ENCODE assay signal across 8 cellular contexts in genomic region chr7:151059362-151060112, GRCh38. TPM values are rescaled to one million over a fixed set of nuclear protein-coding genes. Genes with fewer than 3 reads are reported as not detected.
DNase-seq lines count a peak whose midpoint lies in the region; ATAC-seq, FAIRE-seq and TF ChIP-seq lines count a peak whose summit lies in the region.

A gene with protein sequence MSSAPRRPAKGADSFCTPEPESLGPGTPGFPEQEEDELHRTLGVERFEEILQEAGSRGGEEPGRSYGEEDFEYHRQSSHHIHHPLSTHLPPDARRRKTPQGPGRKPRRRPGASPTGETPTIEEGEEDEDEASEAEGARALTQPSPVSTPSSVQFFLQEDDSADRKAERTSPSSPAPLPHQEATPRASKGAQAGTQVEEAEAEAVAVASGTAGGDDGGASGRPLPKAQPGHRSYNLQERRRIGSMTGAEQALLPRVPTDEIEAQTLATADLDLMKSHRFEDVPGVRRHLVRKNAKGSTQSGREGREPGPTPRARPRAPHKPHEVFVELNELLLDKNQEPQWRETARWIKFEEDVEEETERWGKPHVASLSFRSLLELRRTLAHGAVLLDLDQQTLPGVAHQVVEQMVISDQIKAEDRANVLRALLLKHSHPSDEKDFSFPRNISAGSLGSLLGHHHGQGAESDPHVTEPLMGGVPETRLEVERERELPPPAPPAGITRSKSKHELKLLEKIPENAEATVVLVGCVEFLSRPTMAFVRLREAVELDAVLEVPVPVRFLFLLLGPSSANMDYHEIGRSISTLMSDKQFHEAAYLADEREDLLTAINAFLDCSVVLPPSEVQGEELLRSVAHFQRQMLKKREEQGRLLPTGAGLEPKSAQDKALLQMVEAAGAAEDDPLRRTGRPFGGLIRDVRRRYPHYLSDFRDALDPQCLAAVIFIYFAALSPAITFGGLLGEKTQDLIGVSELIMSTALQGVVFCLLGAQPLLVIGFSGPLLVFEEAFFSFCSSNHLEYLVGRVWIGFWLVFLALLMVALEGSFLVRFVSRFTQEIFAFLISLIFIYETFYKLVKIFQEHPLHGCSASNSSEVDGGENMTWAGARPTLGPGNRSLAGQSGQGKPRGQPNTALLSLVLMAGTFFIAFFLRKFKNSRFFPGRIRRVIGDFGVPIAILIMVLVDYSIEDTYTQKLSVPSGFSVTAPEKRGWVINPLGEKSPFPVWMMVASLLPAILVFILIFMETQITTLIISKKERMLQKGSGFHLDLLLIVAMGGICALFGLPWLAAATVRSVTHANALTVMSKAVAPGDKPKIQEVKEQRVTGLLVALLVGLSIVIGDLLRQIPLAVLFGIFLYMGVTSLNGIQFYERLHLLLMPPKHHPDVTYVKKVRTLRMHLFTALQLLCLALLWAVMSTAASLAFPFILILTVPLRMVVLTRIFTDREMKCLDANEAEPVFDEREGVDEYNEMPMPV (plus strand): TSS chr7:151059589. CDS start chr7:151061988, 2,399 bp downstream.

- peak within 1 kb of the TSS; percentile 69 to 92 (median 90) for H3K4me3 ChIP-seq in HepG2 (replicated peaks in 1 of 3; ENCODE audit: insufficient read depth in 1 of 3, low read depth in 2 of 3, low read length in 3 of 3)

- DNase-seq in NCI-H2107 (lab: John Stamatoyannopoulos, UW) (peak; percentile 28), NCI-H2107 treated with DMSO at 0.1 percent for 48 hours (lab: John Stamatoyannopoulos, UW; ENCODE audit: unreplicated experiment) (no peak), NCI-H345 (lab: John Stamatoyannopoulos, UW) (peak; percentile 86), dermis blood vessel endothelial cell (peak; percentile 84), HepG2 (ENCODE audit: low spot score) (peak; percentile 50)
- DNase-seq in activated CD4-positive, alpha-beta T cell treated with anti-CD3 and anti-CD28 coated beads, Interleukin-2, amount 50 U/mL, for 24 hours (ENCODE audit: low read depth in 1 of 2, low spot score in 1 of 2), result peak; percentile 44 to 47
- DNase-seq in stimulated activated CD4-positive, alpha-beta T cell treated with anti-CD3 and anti-CD28 coated beads, Interleukin-4, amount 100 ng/mL, for 4 hours, result peak; percentile 62 to 71

- H2AFZ ChIP-seq in HepG2 (ENCODE audit: low read length), result no peak within 1 kb of the TSS

- H3K79me2 ChIP-seq in HepG2 (ENCODE audit: insufficient read depth, low read length), result peaks cover 16% of the 10 kb centered on the region

- in situ Hi-C loops in HepG2 (cut with HindIII; ENCODE audit: extremely low pct_ligation_motif_present, low pct_unique_long_range_greater_than_20kb), result no loop called here

- POLR2A ChIA-PET in HepG2 (lab: Yijun Ruan, JAX), result interaction anchor here (1.2 to 2.0 kb wide), 5 partner anchors 17 to 26 kb away, joined by 3 to 8 read pairs (median 6); partner anchors contain the start of genes AGAP3, FASTK and TMUB1

- TF ChIP-seq POLR2A in HepG2 (IDR thresholded peaks at IDR 0.05; ENCODE audit: insufficient read depth in 1 of 2, low read depth in 2 of 2, low read length in 2 of 2), result no peak

- intact Hi-C loops in HepG2 (cut with micrococcal nuclease; ENCODE audit: unreplicated experiment), result loop anchor here (2.0 kb wide), 2 partner anchors 27 to 51 kb away; partner anchors contain the start of gene AGAP3

- no peaks in the 10 kb centered on the region; a peak in 1 of 5 replicates for H3K27me3 ChIP-seq in HepG2 (ENCODE audit: control insufficient read depth in 1 of 2, insufficient read depth in 2 of 2, low read length in 2 of 2)

- H3K36me3 ChIP-seq in HepG2 (replicated peaks in 1 of 2; ENCODE audit: control insufficient read depth in 1 of 2, insufficient read depth in 2 of 2, low read length in 2 of 2), result peaks cover 0 to 3% of the 10 kb centered on the region in 2 experiments; a peak in 1 of 5 replicates

- peak; percentile 58 for TF ChIP-seq CTCF in HepG2 (CRISPR knock-in tag; IDR thresholded peaks at IDR 0.05)

- H3K9ac ChIP-seq in HepG2 (ENCODE audit: insufficient read depth, low read depth, low read length), result peak within 1 kb of the TSS; percentile 87

- no peak for FAIRE-seq in HepG2 (lab: Jason Lieb, UNC)

- peak within 1 kb of the TSS; percentile 98 for H3K4me2 ChIP-seq in HepG2 (ENCODE audit: low read depth, low read length)

- CTCF ChIA-PET in HepG2 (lab: Yijun Ruan, JAX; ENCODE audit: low intra/inter-chr PET ratio, low total read pairs), result interaction anchor here (0.8 kb wide), 1 partner anchor 51 kb away, joined by 3 read pairs; no protein-coding TSS in a partner anchor

- H3K9me3 ChIP-seq in HepG2 (ENCODE audit: low read length), result no peaks in the 10 kb centered on the region

- H3K4me1 ChIP-seq in HepG2 (ENCODE audit: insufficient read depth, low read length), result peaks cover 51% of the 10 kb centered on the region

- H3K27ac ChIP-seq in HepG2 (ENCODE audit: extremely low read length, insufficient read depth, low read length), result peak within 1 kb of the TSS; percentile 86

- under 1% methylated on average over 33 of the region's 75 CpGs for WGBS in HepG2 (ENCODE audit: low lambda C conversion rate)

- peaks cover 4% of the 10 kb centered on the region; the same call in 1 of the 2 replicates for H4K20me1 ChIP-seq in HepG2 (ENCODE audit: insufficient read depth, low read length)

- no TSS peak for BruUV-seq in HepG2 (replicated peaks; lab: Mats Ljungman, UMichigan)

- TF ChIP-seq RAD21 in HepG2 (CRISPR knock-in tag; IDR thresholded peaks at IDR 0.05), result no peak

- TF ChIP-seq EP300 in HepG2 (IDR thresholded peaks at IDR 0.05; ENCODE audit: low read depth in 2 of 2, low read length in 2 of 2), result no peak
- TF ChIP-seq EP300 in HepG2 (CRISPR knock-in tag; IDR thresholded peaks at IDR 0.05; ENCODE audit: borderline replicate concordance), result no peak

- peak; percentile 30 for ATAC-seq in HG02840 (IDR thresholded peaks at IDR 0.05; ENCODE audit: low FRiP score, unreplicated experiment)
- ATAC-seq in HepG2, result 0 out of 3 replicates have a peak, but pooled peaks have one; percentile 2

TF ChIP-seq in HepG2, 621 proteins besides CTCF, POLR2A, EP300 and RAD21 (continues in another document):
- TF ChIP-seq ZNF354B (CRISPR knock-in tag; IDR thresholded peaks at IDR 0.05) (0 out of 2 replicates have a peak, but pooled peaks have one; percentile 38), SCMH1 (CRISPR knock-in tag; IDR thresholded peaks at IDR 0.05; ENCODE audit: borderline replicate concordance) (no peak), ZNF430 (CRISPR knock-in tag; IDR thresholded peaks at IDR 0.05) (peak; percentile 59; the same call in 1 of the 2 replicates), ZNF605 (CRISPR knock-in tag; IDR thresholded peaks at IDR 0.05) (peak; percentile 50; the same call in 1 of the 2 replicates), KDM5A (IDR thresholded peaks at IDR 0.05; ENCODE audit: borderline replicate concordance, low read length) (peak; percentile 27; the same call in 1 of the 2 replicates), ZNF746 (CRISPR knock-in tag; IDR thresholded peaks at IDR 0.05) (peak; percentile 50; the same call in 1 of the 2 replicates), LCORL (IDR thresholded peaks at IDR 0.05) (no peak), LCORL (CRISPR knock-in tag; IDR thresholded peaks at IDR 0.05) (no peak), ARID2 (CRISPR knock-in tag; IDR thresholded peaks at IDR 0.05; ENCODE audit: borderline replicate concordance) (0 out of 2 replicates have a peak, but pooled peaks have one; percentile 36), ZBTB38 (CRISPR knock-in tag; IDR thresholded peaks at IDR 0.05) (peak; percentile 16; the same call in 1 of the 2 replicates), ZNF138 (CRISPR knock-in tag; IDR thresholded peaks at IDR 0.05; ENCODE audit: low read depth) (0 out of 2 replicates have a peak, but pooled peaks have one; percentile 47), ZNF83 (CRISPR knock-in tag; IDR thresholded peaks at IDR 0.05; ENCODE audit: borderline replicate concordance) (peak; percentile 32; the same call in 1 of the 2 replicates), GMEB2 (CRISPR knock-in tag; IDR thresholded peaks at IDR 0.05; ENCODE audit: low read depth) (peak; percentile 81; the same call in 1 of the 2 replicates)

RNA-seq across cellular contexts. Expression of the gene that starts here (rescaled TPM):
- total RNA-seq in dermis blood vessel endothelial cell (93.6 and 113 TPM in 2 replicates), HepG2 (2016; rRNA removed; fragmentation: Illumina TruSeq; extraction: Trizol) (47.4 and 73.4 TPM in 2 replicates)
- total RNA-seq in HepG2 (2016; cell fraction: cytosol; rRNA removed; fragmentation: Illumina TruSeq; extraction: Trizol; ENCODE audit: low read depth), result 8.6 and 14.7 TPM in 2 replicates
- 34.8 and 77.4 TPM in 2 replicates for total RNA-seq in HepG2 (2016; cell fraction: insoluble cytoplasmic fraction; rRNA removed; fragmentation: Illumina TruSeq; extraction: Trizol)
- total RNA-seq in HepG2 (2016; cell fraction: membrane; rRNA removed; fragmentation: Illumina TruSeq; extraction: Trizol), result 26.6 and 30.8 TPM in 2 replicates
- 63.4 and 65.4 TPM in 2 replicates for total RNA-seq in HepG2 (2016; cell fraction: nucleus; rRNA removed; fragmentation: Illumina TruSeq; extraction: Trizol)
- 46.0 and 51.9 TPM in 2 replicates for polyA plus RNA-seq in HepG2 (2011; rRNA removed)
- 27.2 and 39.8 TPM in 2 replicates for polyA plus RNA-seq in HepG2 (2011; cell fraction: cytosol; rRNA removed)
- polyA plus RNA-seq in HepG2 (2011; cell fraction: nucleus; rRNA removed), result 152 and 184 TPM in 2 replicates
- 43.5 and 58.1 TPM in 2 replicates for polyA plus RNA-seq in HepG2 (2012)
- polyA plus RNA-seq in HepG2 (2016; cell fraction: cytosol; fragmentation: Illumina TruSeq; extraction: Trizol; ENCODE audit: low read depth), result 13.4 and 18.9 TPM in 2 replicates
- polyA plus RNA-seq in HepG2 (2016; cell fraction: insoluble cytoplasmic fraction; fragmentation: Illumina TruSeq; extraction: Trizol; ENCODE audit: low read depth), result 43.1 and 59.0 TPM in 2 replicates
- 34.8 and 39.1 TPM in 2 replicates for polyA plus RNA-seq in HepG2 (2016; cell fraction: membrane; fragmentation: Illumina TruSeq; extraction: Trizol; ENCODE audit: low read depth)
- 204 and 209 TPM in 2 replicates for polyA plus RNA-seq in HepG2 (2016; cell fraction: nucleus; fragmentation: Illumina TruSeq; extraction: Trizol; ENCODE audit: insufficient read depth, low read depth)
- polyA minus RNA-seq in HepG2 (2011; rRNA and poly(A)+ RNA removed; ENCODE audit: low replicate concordance), result 135 and 192 TPM in 2 replicates
- 36.1 and 36.4 TPM in 2 replicates for polyA minus RNA-seq in HepG2 (2011; cell fraction: cytosol; rRNA and poly(A)+ RNA removed)
- 37.8 and 40.6 TPM in 2 replicates for polyA minus RNA-seq in HepG2 (2011; cell fraction: nucleus; rRNA and poly(A)+ RNA removed)
